In the genomic region with DNA sequence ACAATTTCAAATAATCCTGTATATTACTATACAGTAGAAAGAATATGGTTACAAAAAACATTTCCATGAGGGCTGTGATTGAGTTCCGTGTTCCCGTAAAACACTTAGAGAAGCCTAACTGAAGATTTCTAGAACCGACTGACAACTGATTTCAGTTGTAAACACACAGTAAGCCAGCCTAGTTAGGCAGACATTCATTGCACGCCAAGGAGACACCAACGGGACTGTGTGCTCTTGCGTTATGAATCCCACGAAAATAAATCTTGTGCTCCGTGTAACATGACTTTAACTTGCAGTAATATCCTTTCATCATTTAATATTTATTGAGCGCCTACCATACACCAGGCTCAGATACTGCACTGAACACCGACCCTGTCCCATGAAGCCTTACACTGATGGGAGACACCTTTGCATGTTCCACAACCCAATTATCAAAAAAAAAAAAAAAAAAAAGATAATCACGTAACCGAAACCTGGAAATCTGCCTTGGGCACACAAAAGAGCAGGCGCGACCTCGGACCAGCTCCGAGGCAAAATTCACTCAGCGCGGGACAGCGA, we compare ENCODE assay signal across 8 cellular contexts. TPM values are rescaled to one million over a fixed set of nuclear protein-coding genes. Genes with fewer than 3 reads are reported as not detected.
DNase-seq lines count a peak whose midpoint lies in the region; ATAC-seq and TF ChIP-seq lines count a peak whose summit lies in the region.

No MANE protein-coding gene starts in this region.

- H2BK120ac ChIP-seq in mesendoderm (ENCODE audit: low read depth, low read length) = no peak overlapping the region

- TF ChIP-seq POLR2A in vagina (IDR thresholded peaks at IDR 0.05) = no peak

- peak overlapping the region; percentile 85 for H3K4me3 ChIP-seq in LNCaP clone FGC (ENCODE audit: low read depth, low read length)
- peak overlapping the region; percentile 89 for H3K4me3 ChIP-seq in brain microvascular endothelial cell (ENCODE audit: low read depth, low read length)
- H3K4me3 ChIP-seq in mesendoderm (ENCODE audit: low read length) = peak overlapping the region; percentile 80
- H3K4me3 ChIP-seq in vagina = peak overlapping the region; percentile 85 to 90

- DNase-seq in LNCaP clone FGC (ENCODE audit: low read depth) (no peak), brain microvascular endothelial cell (no peak), mesendoderm (no peak), vagina (ENCODE audit: extremely low spot score in 2 of 2) (no peak), globus pallidus (ENCODE audit: low spot score) (no peak)
- no peak for DNase-seq in stimulated activated CD4-positive, alpha-beta T cell treated with anti-CD3 and anti-CD28 coated beads, Interleukin-15, amount 100 ng/mL, for 24 hours

- TF ChIP-seq CTCF in LNCaP clone FGC (IDR thresholded peaks at IDR 0.05; ENCODE audit: control insufficient read depth, extremely low read depth, insufficient read depth) (no peak), brain microvascular endothelial cell (IDR thresholded peaks at IDR 0.05; ENCODE audit: low read depth, low read length, missing control alignments) (no peak), vagina (IDR thresholded peaks at IDR 0.05) (no peak)

- ATAC-seq in GM18499 (IDR thresholded peaks at IDR 0.05; ENCODE audit: insufficient read depth, unreplicated experiment) (peak; percentile 28), GM21825 (IDR thresholded peaks at IDR 0.05; ENCODE audit: unreplicated experiment) (peak; percentile 19)

- intact Hi-C loops in vagina (cut with DNase I) = no loop called here

- no peak overlapping the region for H4K5ac ChIP-seq in mesendoderm (ENCODE audit: low read length)

- H4K8ac ChIP-seq in mesendoderm (ENCODE audit: low read depth, low read length) = no peak overlapping the region

- H3K56ac ChIP-seq in mesendoderm (ENCODE audit: low read length) = peak overlapping the region; percentile 83

- H2BK5ac ChIP-seq in mesendoderm (ENCODE audit: low read length) = no peak overlapping the region

- H3K4me2 ChIP-seq in mesendoderm (ENCODE audit: low read length) = peak overlapping the region; percentile 87

- H3K36me3 ChIP-seq in brain microvascular endothelial cell (replicated peaks) (no peaks in the 10 kb centered on the region), mesendoderm (ENCODE audit: control insufficient read depth, insufficient read depth, low read length) (no peaks in the 10 kb centered on the region), vagina (no peaks in the 10 kb centered on the region)

- H3K27me3 ChIP-seq in brain microvascular endothelial cell (replicated peaks) (no peaks in the 10 kb centered on the region), mesendoderm (ENCODE audit: insufficient read depth, low read length, poor library complexity) (no peaks in the 10 kb centered on the region), vagina (no peaks in the 10 kb centered on the region)

- H3K27ac ChIP-seq in brain microvascular endothelial cell = peak overlapping the region; percentile 1
- no peak overlapping the region for H3K27ac ChIP-seq in mesendoderm (ENCODE audit: low read depth, low read length)
- no peak overlapping the region for H3K27ac ChIP-seq in vagina

- H3K18ac ChIP-seq in mesendoderm (ENCODE audit: low read length) = peak overlapping the region; percentile 40

- no CpG with 5 or more reads among the region's 19 CpGs for WGBS in mesendoderm (ENCODE audit: extremely low coverage, insufficient coverage, low lambda C conversion rate)

- in situ Hi-C loops in brain microvascular endothelial cell (cut with HindIII; ENCODE audit: low pct_ligation_motif_present, low sequenced_read_pairs) = no loop called here

- H2BK15ac ChIP-seq in mesendoderm (replicated peaks; ENCODE audit: low read depth) = no peak overlapping the region

- no peak overlapping the region for H3K23ac ChIP-seq in mesendoderm (ENCODE audit: low read length)

- no peak overlapping the region for H2AK5ac ChIP-seq in mesendoderm (ENCODE audit: low read length)

- H3K9ac ChIP-seq in mesendoderm (ENCODE audit: low read length) = peak overlapping the region; percentile 84

- H3K4me1 ChIP-seq in mesendoderm (ENCODE audit: control insufficient read depth, low read depth, low read length) = no peaks in the 10 kb centered on the region
- H3K4me1 ChIP-seq in vagina = peaks cover 29% of the 10 kb centered on the region

- H3K9me3 ChIP-seq in vagina = no peaks in the 10 kb centered on the region

- H3K79me1 ChIP-seq in mesendoderm (ENCODE audit: low read length) = peaks cover 2% of the 10 kb centered on the region

- peaks cover 40% of the 10 kb centered on the region for H3K79me2 ChIP-seq in mesendoderm (ENCODE audit: control insufficient read depth, insufficient read depth, low read length)

- no peak overlapping the region for H3K4ac ChIP-seq in mesendoderm (ENCODE audit: low read depth, low read length)

RNA-seq across cellular contexts. Expression of gene KLHL7, which starts 0.4 kb away (rescaled TPM):
- 70.2 TPM for polyA plus RNA-seq in mesendoderm (2013, experiment 1 of 2)
- polyA plus RNA-seq in mesendoderm (2013, experiment 2 of 2) = 77.7 TPM
- total RNA-seq in vagina = 21.6 TPM
